In the genomic region with DNA sequence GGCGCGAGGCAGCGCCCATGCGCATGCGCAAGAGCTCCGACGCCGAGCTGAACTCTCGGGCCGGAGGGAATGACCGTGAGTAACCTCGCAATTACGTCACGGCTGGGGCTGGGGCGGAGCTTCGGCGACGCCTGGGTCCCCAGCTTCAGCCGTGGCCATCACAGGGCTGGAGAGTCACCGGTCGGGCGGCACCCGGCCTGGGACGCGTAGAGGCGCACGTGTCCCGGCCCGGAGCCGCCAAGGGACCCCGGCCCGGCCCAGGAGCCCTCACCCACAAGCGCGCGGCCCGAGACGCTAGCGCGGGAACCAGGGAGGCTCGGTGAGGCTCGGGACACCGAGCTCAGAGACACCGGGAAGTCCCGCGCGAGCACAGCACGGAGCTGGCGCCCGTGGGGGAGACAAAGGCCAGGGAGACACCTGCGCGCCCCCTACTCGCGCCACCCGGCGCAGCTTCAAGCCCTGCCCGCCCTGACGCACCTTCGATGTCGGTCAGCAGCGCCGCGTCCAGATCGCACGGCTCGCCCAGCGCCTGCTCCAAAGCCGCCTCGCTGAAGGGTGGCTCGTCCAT, we compare ENCODE assay signal across 1 cellular context.
A peak's percentile ranks its signal among the peaks of the same experiment; 100 is the strongest.
TF ChIP-seq lines count a peak whose summit lies in the region.

No MANE protein-coding gene starts in this region.

TF ChIP-seq in K562, 482 proteins besides CTCF, POLR2A, EP300 and RAD21 (continued from another document and continues in another):
- TF ChIP-seq, protein P1, sequence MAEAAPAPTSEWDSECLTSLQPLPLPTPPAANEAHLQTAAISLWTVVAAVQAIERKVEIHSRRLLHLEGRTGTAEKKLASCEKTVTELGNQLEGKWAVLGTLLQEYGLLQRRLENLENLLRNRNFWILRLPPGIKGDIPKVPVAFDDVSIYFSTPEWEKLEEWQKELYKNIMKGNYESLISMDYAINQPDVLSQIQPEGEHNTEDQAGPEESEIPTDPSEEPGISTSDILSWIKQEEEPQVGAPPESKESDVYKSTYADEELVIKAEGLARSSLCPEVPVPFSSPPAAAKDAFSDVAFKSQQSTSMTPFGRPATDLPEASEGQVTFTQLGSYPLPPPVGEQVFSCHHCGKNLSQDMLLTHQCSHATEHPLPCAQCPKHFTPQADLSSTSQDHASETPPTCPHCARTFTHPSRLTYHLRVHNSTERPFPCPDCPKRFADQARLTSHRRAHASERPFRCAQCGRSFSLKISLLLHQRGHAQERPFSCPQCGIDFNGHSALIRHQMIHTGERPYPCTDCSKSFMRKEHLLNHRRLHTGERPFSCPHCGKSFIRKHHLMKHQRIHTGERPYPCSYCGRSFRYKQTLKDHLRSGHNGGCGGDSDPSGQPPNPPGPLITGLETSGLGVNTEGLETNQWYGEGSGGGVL (CRISPR knock-in tag; IDR thresholded peaks at IDR 0.05): no peak
- no peak for TF ChIP-seq HDAC6 (IDR thresholded peaks at IDR 0.05; ENCODE audit: low read depth, low read length)
- TF ChIP-seq, protein P2, sequence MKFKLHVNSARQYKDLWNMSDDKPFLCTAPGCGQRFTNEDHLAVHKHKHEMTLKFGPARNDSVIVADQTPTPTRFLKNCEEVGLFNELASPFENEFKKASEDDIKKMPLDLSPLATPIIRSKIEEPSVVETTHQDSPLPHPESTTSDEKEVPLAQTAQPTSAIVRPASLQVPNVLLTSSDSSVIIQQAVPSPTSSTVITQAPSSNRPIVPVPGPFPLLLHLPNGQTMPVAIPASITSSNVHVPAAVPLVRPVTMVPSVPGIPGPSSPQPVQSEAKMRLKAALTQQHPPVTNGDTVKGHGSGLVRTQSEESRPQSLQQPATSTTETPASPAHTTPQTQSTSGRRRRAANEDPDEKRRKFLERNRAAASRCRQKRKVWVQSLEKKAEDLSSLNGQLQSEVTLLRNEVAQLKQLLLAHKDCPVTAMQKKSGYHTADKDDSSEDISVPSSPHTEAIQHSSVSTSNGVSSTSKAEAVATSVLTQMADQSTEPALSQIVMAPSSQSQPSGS (CRISPR knock-in tag; IDR thresholded peaks at IDR 0.05): 0 out of 2 replicates have a peak, but pooled peaks have one; percentile 59
- no peak for TF ChIP-seq CREBBP (IDR thresholded peaks at IDR 0.05; ENCODE audit: low read depth, low read length)
- peak; percentile 92 for TF ChIP-seq POLR2B (IDR thresholded peaks at IDR 0.05; ENCODE audit: low read depth, partially characterized antibody)
- TF ChIP-seq HMG20B (CRISPR knock-in tag; IDR thresholded peaks at IDR 0.05): no peak
- TF ChIP-seq SMAD1 (IDR thresholded peaks at IDR 0.05; ENCODE audit: low read depth, low read length, partially characterized antibody): peak; percentile 92
- no peak for TF ChIP-seq CBFA2T2 (conservative IDR thresholded peaks at IDR 0.05)
- TF ChIP-seq CREB1 (IDR thresholded peaks at IDR 0.05): peak; percentile 67; the same call in 1 of the 2 replicates
- TF ChIP-seq CREB1 (CRISPR knock-in tag; IDR thresholded peaks at IDR 0.05): peak; percentile 84
- TF ChIP-seq NCOA4 (IDR thresholded peaks at IDR 0.05; ENCODE audit: partially characterized antibody): no peak
- peak in 1 of 2 experiments; percentile 45; a peak in 1 of 4 replicates for TF ChIP-seq TBL1XR1 (IDR thresholded peaks at IDR 0.05; ENCODE audit: low read length in 2 of 2)
- peak; percentile 97 for TF ChIP-seq HMGN3 (IDR thresholded peaks at IDR 0.05; ENCODE audit: borderline replicate concordance, extremely low read depth, insufficient read length, low read depth, low read length)
- no peak for TF ChIP-seq CBX5 (IDR thresholded peaks at IDR 0.05; ENCODE audit: borderline replicate concordance, low read depth)
- TF ChIP-seq BRCA1 (IDR thresholded peaks at IDR 0.05): no peak
- 0 out of 2 replicates have a peak, but pooled peaks have one; percentile 44 for TF ChIP-seq BRCA1 (CRISPR knock-in tag; IDR thresholded peaks at IDR 0.05)
- TF ChIP-seq ATF1 (CRISPR knock-in tag; IDR thresholded peaks at IDR 0.05): peak; percentile 52; the same call in 1 of the 2 replicates
- peak; percentile 90 for TF ChIP-seq ATF1 (tag; IDR thresholded peaks at IDR 0.05)
- TF ChIP-seq, protein P3, sequence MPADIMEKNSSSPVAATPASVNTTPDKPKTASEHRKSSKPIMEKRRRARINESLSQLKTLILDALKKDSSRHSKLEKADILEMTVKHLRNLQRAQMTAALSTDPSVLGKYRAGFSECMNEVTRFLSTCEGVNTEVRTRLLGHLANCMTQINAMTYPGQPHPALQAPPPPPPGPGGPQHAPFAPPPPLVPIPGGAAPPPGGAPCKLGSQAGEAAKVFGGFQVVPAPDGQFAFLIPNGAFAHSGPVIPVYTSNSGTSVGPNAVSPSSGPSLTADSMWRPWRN (IDR thresholded peaks at IDR 0.05; ENCODE audit: low read depth): no peak
- TF ChIP-seq ETV1 (tag; conservative IDR thresholded peaks at IDR 0.05; ENCODE audit: low read depth): no peak
- TF ChIP-seq, protein P4, sequence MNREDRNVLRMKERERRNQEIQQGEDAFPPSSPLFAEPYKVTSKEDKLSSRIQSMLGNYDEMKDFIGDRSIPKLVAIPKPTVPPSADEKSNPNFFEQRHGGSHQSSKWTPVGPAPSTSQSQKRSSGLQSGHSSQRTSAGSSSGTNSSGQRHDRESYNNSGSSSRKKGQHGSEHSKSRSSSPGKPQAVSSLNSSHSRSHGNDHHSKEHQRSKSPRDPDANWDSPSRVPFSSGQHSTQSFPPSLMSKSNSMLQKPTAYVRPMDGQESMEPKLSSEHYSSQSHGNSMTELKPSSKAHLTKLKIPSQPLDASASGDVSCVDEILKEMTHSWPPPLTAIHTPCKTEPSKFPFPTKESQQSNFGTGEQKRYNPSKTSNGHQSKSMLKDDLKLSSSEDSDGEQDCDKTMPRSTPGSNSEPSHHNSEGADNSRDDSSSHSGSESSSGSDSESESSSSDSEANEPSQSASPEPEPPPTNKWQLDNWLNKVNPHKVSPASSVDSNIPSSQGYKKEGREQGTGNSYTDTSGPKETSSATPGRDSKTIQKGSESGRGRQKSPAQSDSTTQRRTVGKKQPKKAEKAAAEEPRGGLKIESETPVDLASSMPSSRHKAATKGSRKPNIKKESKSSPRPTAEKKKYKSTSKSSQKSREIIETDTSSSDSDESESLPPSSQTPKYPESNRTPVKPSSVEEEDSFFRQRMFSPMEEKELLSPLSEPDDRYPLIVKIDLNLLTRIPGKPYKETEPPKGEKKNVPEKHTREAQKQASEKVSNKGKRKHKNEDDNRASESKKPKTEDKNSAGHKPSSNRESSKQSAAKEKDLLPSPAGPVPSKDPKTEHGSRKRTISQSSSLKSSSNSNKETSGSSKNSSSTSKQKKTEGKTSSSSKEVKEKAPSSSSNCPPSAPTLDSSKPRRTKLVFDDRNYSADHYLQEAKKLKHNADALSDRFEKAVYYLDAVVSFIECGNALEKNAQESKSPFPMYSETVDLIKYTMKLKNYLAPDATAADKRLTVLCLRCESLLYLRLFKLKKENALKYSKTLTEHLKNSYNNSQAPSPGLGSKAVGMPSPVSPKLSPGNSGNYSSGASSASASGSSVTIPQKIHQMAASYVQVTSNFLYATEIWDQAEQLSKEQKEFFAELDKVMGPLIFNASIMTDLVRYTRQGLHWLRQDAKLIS (CRISPR knock-in tag; IDR thresholded peaks at IDR 0.05): peak; percentile 98
- TF ChIP-seq TRIM24 (IDR thresholded peaks at IDR 0.05): no peak
- TF ChIP-seq ZNF76 (CRISPR knock-in tag; IDR thresholded peaks at IDR 0.05; ENCODE audit: borderline replicate concordance): 0 out of 2 replicates have a peak, but pooled peaks have one; percentile 22
- TF ChIP-seq, protein P5, sequence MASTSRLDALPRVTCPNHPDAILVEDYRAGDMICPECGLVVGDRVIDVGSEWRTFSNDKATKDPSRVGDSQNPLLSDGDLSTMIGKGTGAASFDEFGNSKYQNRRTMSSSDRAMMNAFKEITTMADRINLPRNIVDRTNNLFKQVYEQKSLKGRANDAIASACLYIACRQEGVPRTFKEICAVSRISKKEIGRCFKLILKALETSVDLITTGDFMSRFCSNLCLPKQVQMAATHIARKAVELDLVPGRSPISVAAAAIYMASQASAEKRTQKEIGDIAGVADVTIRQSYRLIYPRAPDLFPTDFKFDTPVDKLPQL (IDR thresholded peaks at IDR 0.05; ENCODE audit: extremely low read depth, insufficient read length): peak; percentile 60
- TF ChIP-seq, protein P6, sequence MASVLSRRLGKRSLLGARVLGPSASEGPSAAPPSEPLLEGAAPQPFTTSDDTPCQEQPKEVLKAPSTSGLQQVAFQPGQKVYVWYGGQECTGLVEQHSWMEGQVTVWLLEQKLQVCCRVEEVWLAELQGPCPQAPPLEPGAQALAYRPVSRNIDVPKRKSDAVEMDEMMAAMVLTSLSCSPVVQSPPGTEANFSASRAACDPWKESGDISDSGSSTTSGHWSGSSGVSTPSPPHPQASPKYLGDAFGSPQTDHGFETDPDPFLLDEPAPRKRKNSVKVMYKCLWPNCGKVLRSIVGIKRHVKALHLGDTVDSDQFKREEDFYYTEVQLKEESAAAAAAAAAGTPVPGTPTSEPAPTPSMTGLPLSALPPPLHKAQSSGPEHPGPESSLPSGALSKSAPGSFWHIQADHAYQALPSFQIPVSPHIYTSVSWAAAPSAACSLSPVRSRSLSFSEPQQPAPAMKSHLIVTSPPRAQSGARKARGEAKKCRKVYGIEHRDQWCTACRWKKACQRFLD (CRISPR knock-in tag; IDR thresholded peaks at IDR 0.05): peak; percentile 9
- 0 out of 2 replicates have a peak, but pooled peaks have one; percentile 84 for TF ChIP-seq TGIF2 (CRISPR knock-in tag; IDR thresholded peaks at IDR 0.05)
- peak; percentile 58 for TF ChIP-seq NEUROD1 (IDR thresholded peaks at IDR 0.05; ENCODE audit: borderline replicate concordance, low read depth, low read length, partially characterized antibody)
- TF ChIP-seq ZNF780A (CRISPR knock-in tag; IDR thresholded peaks at IDR 0.05): no peak
- TF ChIP-seq NR2C2 (CRISPR knock-in tag; IDR thresholded peaks at IDR 0.05): peak; percentile 58; the same call in 1 of the 2 replicates
- TF ChIP-seq NR2C2 (tag; IDR thresholded peaks at IDR 0.05): peak; percentile 6; the same call in 1 of the 2 replicates
- peak; percentile 72; the same call in 1 of the 2 replicates for TF ChIP-seq RNF2 (IDR thresholded peaks at IDR 0.05)
- no peak for TF ChIP-seq ZNF79 (CRISPR knock-in tag; IDR thresholded peaks at IDR 0.05; ENCODE audit: low read depth)
- TF ChIP-seq DNMT1 (IDR thresholded peaks at IDR 0.05): no peak
- TF ChIP-seq GABPB2 (CRISPR knock-in tag; conservative IDR thresholded peaks at IDR 0.05): no peak
- TF ChIP-seq, protein P7, sequence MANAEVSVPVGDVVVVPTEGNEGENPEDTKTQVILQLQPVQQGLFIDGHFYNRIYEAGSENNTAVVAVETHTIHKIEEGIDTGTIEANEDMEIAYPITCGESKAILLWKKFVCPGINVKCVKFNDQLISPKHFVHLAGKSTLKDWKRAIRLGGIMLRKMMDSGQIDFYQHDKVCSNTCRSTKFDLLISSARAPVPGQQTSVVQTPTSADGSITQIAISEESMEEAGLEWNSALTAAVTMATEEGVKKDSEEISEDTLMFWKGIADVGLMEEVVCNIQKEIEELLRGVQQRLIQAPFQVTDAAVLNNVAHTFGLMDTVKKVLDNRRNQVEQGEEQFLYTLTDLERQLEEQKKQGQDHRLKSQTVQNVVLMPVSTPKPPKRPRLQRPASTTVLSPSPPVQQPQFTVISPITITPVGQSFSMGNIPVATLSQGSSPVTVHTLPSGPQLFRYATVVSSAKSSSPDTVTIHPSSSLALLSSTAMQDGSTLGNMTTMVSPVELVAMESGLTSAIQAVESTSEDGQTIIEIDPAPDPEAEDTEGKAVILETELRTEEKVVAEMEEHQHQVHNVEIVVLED (CRISPR knock-in tag; IDR thresholded peaks at IDR 0.05): no peak
- no peak for TF ChIP-seq HNRNPLL (IDR thresholded peaks at IDR 0.05; ENCODE audit: low read depth, low read length, poor library complexity, severe bottlenecking)
- TF ChIP-seq, protein P8, sequence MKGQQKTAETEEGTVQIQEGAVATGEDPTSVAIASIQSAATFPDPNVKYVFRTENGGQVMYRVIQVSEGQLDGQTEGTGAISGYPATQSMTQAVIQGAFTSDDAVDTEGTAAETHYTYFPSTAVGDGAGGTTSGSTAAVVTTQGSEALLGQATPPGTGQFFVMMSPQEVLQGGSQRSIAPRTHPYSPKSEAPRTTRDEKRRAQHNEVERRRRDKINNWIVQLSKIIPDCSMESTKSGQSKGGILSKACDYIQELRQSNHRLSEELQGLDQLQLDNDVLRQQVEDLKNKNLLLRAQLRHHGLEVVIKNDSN (CRISPR knock-in tag; IDR thresholded peaks at IDR 0.05): peak; percentile 47
- TF ChIP-seq, protein P9, sequence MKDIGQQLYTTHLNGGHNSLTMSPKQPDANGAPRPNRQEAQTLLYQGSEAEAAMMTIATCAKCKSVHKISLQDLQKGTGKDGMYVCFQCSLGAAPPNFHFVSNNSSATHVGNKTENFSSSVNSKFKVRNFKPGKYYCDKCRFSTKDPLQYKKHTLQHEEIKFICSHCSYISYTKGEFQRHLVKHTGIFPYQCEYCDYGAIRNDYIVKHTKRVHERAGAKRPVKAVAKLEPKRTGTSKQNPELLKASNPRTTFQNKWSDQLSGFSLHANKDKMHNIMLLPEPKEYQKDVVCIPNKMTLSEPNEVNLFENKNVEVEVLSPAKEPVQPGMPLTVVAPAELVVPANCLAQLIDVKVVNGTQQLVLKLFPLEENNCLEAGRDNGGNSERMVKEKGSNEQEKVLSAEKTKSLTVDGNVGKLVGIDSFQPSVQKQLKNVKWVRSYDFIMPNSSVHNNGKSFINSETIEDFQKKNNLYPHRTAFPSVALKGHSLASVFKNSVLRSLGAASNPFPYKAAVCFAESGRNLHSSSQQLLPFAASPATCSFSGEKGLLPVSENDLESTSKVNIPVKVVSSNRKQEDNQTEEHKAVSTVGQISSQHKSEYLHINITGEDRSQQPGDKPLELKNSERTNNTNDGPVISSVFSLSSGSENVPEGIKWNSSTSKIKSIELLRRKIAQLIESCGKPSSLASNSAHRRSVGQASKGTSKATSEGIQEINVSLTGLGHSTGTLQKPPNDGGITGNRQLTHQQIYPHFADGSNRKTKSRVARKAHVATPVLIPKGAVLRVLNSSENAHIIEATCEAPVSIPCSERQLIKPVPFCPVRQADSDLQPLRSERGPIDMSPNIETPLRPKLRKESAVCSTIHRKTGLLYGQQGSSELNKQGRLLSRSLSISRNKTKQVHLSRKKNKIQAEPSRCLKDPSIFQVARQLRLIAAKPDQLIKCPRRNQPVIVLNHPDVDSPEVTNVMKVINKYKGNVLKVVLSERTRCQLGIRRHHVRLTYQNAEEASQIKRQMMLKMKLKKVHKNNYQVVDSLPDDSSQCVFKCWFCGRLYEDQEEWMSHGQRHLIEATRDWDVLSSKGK (CRISPR knock-in tag; IDR thresholded peaks at IDR 0.05): no peak
- TF ChIP-seq NUFIP1 (IDR thresholded peaks at IDR 0.05; ENCODE audit: partially characterized antibody): no peak
- TF ChIP-seq SMARCA4 (IDR thresholded peaks at IDR 0.05): no peak
- no peak for TF ChIP-seq SIX5 (IDR thresholded peaks at IDR 0.05; ENCODE audit: borderline replicate concordance in 1 of 2, insufficient read depth in 1 of 2, low read depth in 1 of 2, low read length in 2 of 2)
- TF ChIP-seq SUPT5H (IDR thresholded peaks at IDR 0.05): peak; percentile 94
- no peak for TF ChIP-seq ZNF584 (CRISPR knock-in tag; IDR thresholded peaks at IDR 0.05; ENCODE audit: low read depth)
- TF ChIP-seq ZNF324 (CRISPR knock-in tag; IDR thresholded peaks at IDR 0.05): no peak
- TF ChIP-seq NONO (IDR thresholded peaks at IDR 0.05; ENCODE audit: low read depth in 2 of 2, low read length in 1 of 2): peak; percentile 58 to 80; a peak in 3 of 4 replicates
